8 cellular contexts compared by ENCODE assay signal in genomic region chr5:716738-717137, GRCh38. TPM values are rescaled to one million over a fixed set of nuclear protein-coding genes. Genes with fewer than 3 reads are reported as not detected.
DNase-seq lines count a peak whose midpoint lies in the region; ATAC-seq and TF ChIP-seq lines count a peak whose summit lies in the region.
"Not testable (repeated sequence)": the region's sequence is repeated elsewhere in the genome, so short reads cannot be mapped to it uniquely, and the experiment has no call there.

No MANE protein-coding gene starts in this region.

- peak overlapping the region in 2 of 4 donors; percentile 22 to 29 for H3K27ac ChIP-seq in body of pancreas
- not testable (repeated sequence) for H3K27ac ChIP-seq in epithelial cell of prostate
- H3K27ac ChIP-seq in layer of hippocampus (ENCODE audit: low read depth, low read length): peak overlapping the region; percentile 91
- H3K27ac ChIP-seq in substantia nigra (ENCODE audit: low read depth, low read length, poor library complexity, severe bottlenecking): peak overlapping the region; percentile 92

- H3K4me1 ChIP-seq in body of pancreas: peaks cover 12% of the 10 kb centered on the region

- H3K4me3 ChIP-seq in body of pancreas: not testable (repeated sequence)

- ATAC-seq in body of pancreas: peak; percentile 98

- not testable (repeated sequence) for H3K27me3 ChIP-seq in body of pancreas; layer of hippocampus (ENCODE audit: control insufficient read depth, insufficient read depth, low read length)

- 35 to 45% methylated on average over 4 of the region's 4 CpGs for WGBS in body of pancreas, 2 donors

- not testable (repeated sequence) for H3K9me3 ChIP-seq in body of pancreas

- DNase-seq in DMS53 treated with DMSO at 0.1 percent for 48 hours (lab: John Stamatoyannopoulos, UW; ENCODE audit: unreplicated experiment): peak; percentile 47
- peak; percentile 36 for DNase-seq in NCI-H774 (lab: John Stamatoyannopoulos, UW)
- DNase-seq in body of pancreas; substantia nigra (lab: John Stamatoyannopoulos, UW): not testable (repeated sequence)
- DNase-seq in epithelial cell of prostate (ENCODE audit: low read depth, low spot score): peak; percentile 29
- peak; percentile 75 for DNase-seq in globus pallidus (ENCODE audit: low spot score)
- DNase-seq in medulla oblongata (ENCODE audit: extremely low spot score): peak; percentile 49

- H3K36me3 ChIP-seq in body of pancreas (replicated peaks in 1 of 2; ENCODE audit: insufficient read depth in 1 of 2, low read depth in 2 of 2): not testable (repeated sequence)

- intact Hi-C loops in body of pancreas (cut with DNase I): not testable (repeated sequence)

- TF ChIP-seq POLR2A in body of pancreas (IDR thresholded peaks at IDR 0.05): not testable (repeated sequence)

- TF ChIP-seq CTCF in body of pancreas (IDR thresholded peaks at IDR 0.05): not testable (repeated sequence)

RNA-seq across cellular contexts. Expression of gene TPPP, which starts 23.6 kb away (rescaled TPM):
- total RNA-seq in body of pancreas: 1 to 10 TPM; 2.6 to 5.2 TPM
